In the genomic region with DNA sequence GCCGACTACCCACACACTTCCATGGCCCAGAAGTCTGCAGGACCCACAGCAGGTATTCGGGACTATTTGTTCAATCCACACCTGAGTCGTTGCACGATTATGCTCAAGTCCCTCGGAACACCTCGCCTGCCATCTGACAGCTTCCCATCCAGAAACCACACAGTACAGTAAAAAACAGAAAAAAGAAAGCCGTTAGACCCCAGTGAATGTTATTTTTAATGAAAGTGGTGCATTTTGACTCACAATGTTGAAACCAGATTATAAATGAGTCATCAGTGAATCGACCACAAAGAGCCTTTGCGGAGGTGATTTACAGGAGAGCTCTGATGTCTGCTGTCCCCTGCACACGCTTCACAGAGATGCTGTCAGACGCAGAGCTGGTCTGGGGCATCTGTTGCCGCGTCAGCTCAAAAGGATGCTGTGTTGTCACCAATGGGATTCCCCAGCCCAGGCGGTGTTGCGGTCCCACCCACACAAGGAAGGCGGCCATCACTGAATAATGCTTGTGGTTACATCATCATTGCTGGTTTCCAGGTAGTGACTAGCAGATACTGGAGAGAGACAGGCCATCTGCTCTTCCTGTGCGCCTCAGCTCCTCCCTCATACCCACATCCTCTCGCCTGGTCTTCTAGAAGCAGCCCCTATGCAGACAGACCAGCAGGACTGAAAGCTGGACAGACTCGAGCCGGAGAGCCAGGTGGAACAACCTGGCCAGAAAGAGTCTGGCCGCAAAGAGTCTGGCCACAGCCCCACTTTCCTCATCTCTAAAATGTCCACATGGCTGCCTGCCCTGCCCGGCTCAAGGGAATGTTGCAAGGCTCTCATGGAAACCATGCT, we compare ENCODE assay signal across 8 cellular contexts.
DNase-seq lines count a peak whose midpoint lies in the region; ATAC-seq and TF ChIP-seq lines count a peak whose summit lies in the region.

No MANE protein-coding gene starts in this region.

- peaks cover 5% of the 10 kb centered on the region; the same call in 1 of the 2 replicates for H3K4me1 ChIP-seq in HEK293 (ENCODE audit: control insufficient read depth, insufficient read depth, low read length)
- H3K4me1 ChIP-seq in Caco-2 = no peaks in the 10 kb centered on the region

- peaks cover 20% of the 10 kb centered on the region for H3K9me3 Mint-ChIP-seq in activated CD4-positive, alpha-beta memory T cell treated with anti-CD3 and anti-CD28 coated beads, Interleukin-2, amount 10 ng/mL, durations not matched to agents 7 days and 5 days
- peaks cover 8% of the 10 kb centered on the region for H3K9me3 Mint-ChIP-seq in natural killer cell treated with Interleukin-12 subunit alpha and Interleukin-12 subunit beta and Interleukin-15 and Interleukin-18, amount 100 ng/mL, for 72 hours
- H3K9me3 Mint-ChIP-seq in Caco-2 (ENCODE audit: unreplicated experiment) = peaks cover 8% of the 10 kb centered on the region

- intact Hi-C loops in dorsolateral prefrontal cortex (cut with DNase I) = no loop called here
- intact Hi-C loops in Caco-2 (cut with micrococcal nuclease; ENCODE audit: unreplicated experiment) = no loop called here

- POLR2A ChIA-PET in HEK293 (lab: Yijun Ruan, JAX) = interaction anchor here (0.6 to 1.6 kb wide), 19 partner anchors 9 to 638 kb away, joined by 3 to 13 read pairs (median 4); partner anchors contain the start of gene IRF2BP2
- POLR2A ChIA-PET in activated CD4-positive, alpha-beta memory T cell treated with anti-CD3 and anti-CD28 coated beads, Interleukin-2, amount 10 ng/mL, durations not matched to agents 7 days and 5 days (lab: Charles Lee) = interaction anchor here (0.7 to 3.2 kb wide), 35 partner anchors 11 to 533 kb away, joined by 3 to 89 read pairs (median 8); partner anchors contain the start of genes IRF2BP2 and TARBP1
- POLR2A ChIA-PET in Caco-2 (lab: Charles Lee) = no interaction called here

- no peak overlapping the region; the same call in 1 of the 2 replicates for H3K27ac ChIP-seq in HEK293 (ENCODE audit: extremely low read depth, low read depth, low read length)
- H3K27ac ChIP-seq in dorsolateral prefrontal cortex = peak overlapping the region in 48 of 59 donors; percentile 4 to 83 (median 59)
- peak overlapping the region; percentile 58 for H3K27ac ChIP-seq in substantia nigra (ENCODE audit: low read depth, low read length, poor library complexity, severe bottlenecking)

- TF ChIP-seq CTCF in GM10266 (IDR thresholded peaks at IDR 0.05; ENCODE audit: control insufficient read depth, insufficient read depth, low read depth, missing control alignments) (no peak), HEK293 (tag by site-specific recombination; IDR thresholded peaks at IDR 0.05) (no peak), dorsolateral prefrontal cortex (IDR thresholded peaks at IDR 0.05 in 54 of 56, conservative IDR thresholded peaks at IDR 0.05 in 2 of 56; ENCODE audit: low read depth in 1 of 56, partially characterized antibody in 56 of 56) (no peak), Caco-2 (IDR thresholded peaks at IDR 0.05; ENCODE audit: insufficient read depth in 1 of 2, low read depth in 1 of 2, low read length in 1 of 2, severe bottlenecking in 1 of 2, unreplicated experiment in 1 of 2) (no peak)

- peak overlapping the region; percentile 57 for H3K4me3 Mint-ChIP-seq in activated CD4-positive, alpha-beta memory T cell treated with anti-CD3 and anti-CD28 coated beads, Interleukin-2, amount 10 ng/mL, durations not matched to agents 7 days and 5 days
- H3K4me3 Mint-ChIP-seq in natural killer cell treated with Interleukin-12 subunit alpha and Interleukin-12 subunit beta and Interleukin-15 and Interleukin-18, amount 100 ng/mL, for 72 hours = peak overlapping the region; percentile 69
- no peak overlapping the region for H3K4me3 Mint-ChIP-seq in Caco-2 (ENCODE audit: unreplicated experiment)

- H3K36me3 Mint-ChIP-seq in activated CD4-positive, alpha-beta memory T cell treated with anti-CD3 and anti-CD28 coated beads, Interleukin-2, amount 10 ng/mL, durations not matched to agents 7 days and 5 days (ENCODE audit: low read depth) = peaks cover 40% of the 10 kb centered on the region
- H3K36me3 Mint-ChIP-seq in natural killer cell treated with Interleukin-12 subunit alpha and Interleukin-12 subunit beta and Interleukin-15 and Interleukin-18, amount 100 ng/mL, for 72 hours = peaks cover 23% of the 10 kb centered on the region
- no peaks in the 10 kb centered on the region for H3K36me3 Mint-ChIP-seq in Caco-2 (ENCODE audit: insufficient read depth, unreplicated experiment)

- no TSS peak for BruUV-seq in Caco-2 (replicated peaks; lab: Mats Ljungman, UMichigan)

- peak overlapping the region; percentile 94 for H3K27ac Mint-ChIP-seq in activated CD4-positive, alpha-beta memory T cell treated with anti-CD3 and anti-CD28 coated beads, Interleukin-2, amount 10 ng/mL, durations not matched to agents 7 days and 5 days
- H3K27ac Mint-ChIP-seq in natural killer cell treated with Interleukin-12 subunit alpha and Interleukin-12 subunit beta and Interleukin-15 and Interleukin-18, amount 100 ng/mL, for 72 hours = peak overlapping the region; percentile 96 to 100
- H3K27ac Mint-ChIP-seq in Caco-2 (ENCODE audit: unreplicated experiment) = no peak overlapping the region

- H3K9me3 ChIP-seq in HEK293 (ENCODE audit: control insufficient read depth, insufficient read depth, low read depth, low read length) (no peaks in the 10 kb centered on the region), Caco-2 (no peaks in the 10 kb centered on the region)

- DNase-seq in GM10266 (ENCODE audit: extremely low spot score) (peak; percentile 80), NAMALWA (ENCODE audit: low spot score) (peak; percentile 87), dorsolateral prefrontal cortex (peak in 8 of 10 donors; percentile 58 to 87 (median 68)), substantia nigra (lab: John Stamatoyannopoulos, UW) (peak in 9 of 49 donors; percentile 8 to 74 (median 42)), Caco-2 (no peak)
- peak; percentile 98 for DNase-seq in activated CD4-positive, alpha-beta memory T cell treated with anti-CD3 and anti-CD28 coated beads, Interleukin-2, amount 10 ng/mL, durations not matched to agents 7 days and 5 days
- peak; percentile 99 for DNase-seq in natural killer cell treated with Interleukin-12 subunit alpha and Interleukin-12 subunit beta and Interleukin-15 and Interleukin-18, amount 100 ng/mL, for 72 hours (ENCODE audit: low spot score)

- H3K27me3 ChIP-seq in dorsolateral prefrontal cortex = no peaks in the 10 kb centered on the region
- no peaks in the 10 kb centered on the region for H3K27me3 ChIP-seq in Caco-2 (replicated peaks; ENCODE audit: control insufficient read depth, insufficient read depth, low read length)

- H3K4me3 ChIP-seq in HEK293 (ENCODE audit: low read depth, low read length) = peak overlapping the region; percentile 3
- H3K4me3 ChIP-seq in dorsolateral prefrontal cortex = peak overlapping the region in 1 of 59 donors; percentile 9
- H3K4me3 ChIP-seq in Caco-2 (ENCODE audit: low read depth, low read length) = no peak overlapping the region

- peak; percentile 93 for ATAC-seq in natural killer cell treated with Interleukin-12 subunit alpha and Interleukin-12 subunit beta and Interleukin-15 and Interleukin-18, amount 100 ng/mL, for 72 hours

- peaks cover 78% of the 10 kb centered on the region for H3K4me1 Mint-ChIP-seq in activated CD4-positive, alpha-beta memory T cell treated with anti-CD3 and anti-CD28 coated beads, Interleukin-2, amount 10 ng/mL, durations not matched to agents 7 days and 5 days
- H3K4me1 Mint-ChIP-seq in natural killer cell treated with Interleukin-12 subunit alpha and Interleukin-12 subunit beta and Interleukin-15 and Interleukin-18, amount 100 ng/mL, for 72 hours (ENCODE audit: low read depth in 2 of 2) = peaks cover 86 to 90% of the 10 kb centered on the region in 2 donors
- peaks cover under 1% of the 10 kb centered on the region for H3K4me1 Mint-ChIP-seq in Caco-2 (ENCODE audit: low read depth, unreplicated experiment)

- H3K27me3 Mint-ChIP-seq in activated CD4-positive, alpha-beta memory T cell treated with anti-CD3 and anti-CD28 coated beads, Interleukin-2, amount 10 ng/mL, durations not matched to agents 7 days and 5 days = peaks cover 11% of the 10 kb centered on the region
- H3K27me3 Mint-ChIP-seq in natural killer cell treated with Interleukin-12 subunit alpha and Interleukin-12 subunit beta and Interleukin-15 and Interleukin-18, amount 100 ng/mL, for 72 hours = no peaks in the 10 kb centered on the region
- H3K27me3 Mint-ChIP-seq in Caco-2 (ENCODE audit: insufficient read depth, unreplicated experiment) = no peaks in the 10 kb centered on the region

- H3K36me3 ChIP-seq in HEK293 (ENCODE audit: control insufficient read depth in 2 of 2, insufficient read depth in 1 of 2, low read length in 2 of 2) = no peaks in the 10 kb centered on the region
- H3K36me3 ChIP-seq in Caco-2 (ENCODE audit: control insufficient read depth, insufficient read depth, low read length) = no peaks in the 10 kb centered on the region

- CTCF ChIA-PET in HEK293 (lab: Yijun Ruan, JAX) = interaction anchor here (0.6 to 1.1 kb wide), 5 partner anchors 11 to 86 kb away, joined by 3 to 6 read pairs (median 3); no protein-coding TSS in a partner anchor
- CTCF ChIA-PET in activated CD4-positive, alpha-beta memory T cell treated with anti-CD3 and anti-CD28 coated beads, Interleukin-2, amount 10 ng/mL, durations not matched to agents 7 days and 5 days (lab: Charles Lee) = interaction anchor here (0.8 to 1.7 kb wide), 19 partner anchors 11 to 524 kb away, joined by 3 to 7 read pairs (median 4); no protein-coding TSS in a partner anchor
- CTCF ChIA-PET in Caco-2 (lab: Charles Lee) = no interaction called here

TF ChIP-seq in HEK293, 187 proteins besides CTCF, POLR2A, EP300 and RAD21 (continues in another document):
- TF ChIP-seq ZNF184 (tag by site-specific recombination; IDR thresholded peaks at IDR 0.05) (peak; percentile 78), ZNF169 (tag by site-specific recombination; IDR thresholded peaks at IDR 0.05) (peak; percentile 31; the same call in 1 of the 2 replicates), SALL2 (tag by site-specific recombination; IDR thresholded peaks at IDR 0.05; ENCODE audit: borderline replicate concordance) (no peak), HIC1 (tag by site-specific recombination; IDR thresholded peaks at IDR 0.05) (peak; percentile 49; the same call in 1 of the 2 replicates)

Comparison
In these comparisons a context has a peak if more than half of its experiments do, and no peak if none do; other contexts are left out.
1. DNase-seq: peak in GM10266 (single experiment), NAMALWA (single experiment), activated CD4-positive, alpha-beta memory T cell treated with anti-CD3 and anti-CD28 coated beads, Interleukin-2, amount 10 ng/mL, durations not matched to agents 7 days and 5 days (single experiment), dorsolateral prefrontal cortex (8 of 10) and natural killer cell treated with Interleukin-12 subunit alpha and Interleukin-12 subunit beta and Interleukin-15 and Interleukin-18, amount 100 ng/mL, for 72 hours (single experiment); none in Caco-2 (0 of 2).